Comparison of ENCODE assay signal across 7 cellular contexts in the genomic region with DNA sequence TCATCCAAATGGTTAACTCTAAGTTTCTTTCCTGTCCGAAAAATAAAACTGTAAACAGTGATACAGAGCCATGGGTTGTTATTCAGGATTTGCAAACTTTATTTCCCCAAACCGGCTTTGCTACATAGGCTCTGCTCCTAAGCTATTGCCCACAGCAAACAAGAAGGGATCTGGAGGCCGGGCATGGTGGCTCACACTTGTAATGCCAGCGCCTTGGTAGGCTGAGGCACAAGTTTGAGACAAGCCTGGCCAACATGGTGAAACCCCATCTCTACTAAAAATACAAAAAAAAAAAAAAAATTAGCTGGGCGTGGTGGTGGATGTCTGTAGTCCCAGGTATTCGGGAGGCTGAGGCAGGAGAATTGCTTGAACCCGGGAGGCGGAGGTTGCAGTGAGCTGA.
DNase-seq lines count a peak whose midpoint lies in the region; ATAC-seq and TF ChIP-seq lines count a peak whose summit lies in the region.
"Not testable (repeated sequence)": the region's sequence is repeated elsewhere in the genome, so short reads cannot be mapped to it uniquely, and the experiment has no call there.

No MANE protein-coding gene starts in this region.

- not testable (repeated sequence) for H3K4me3 ChIP-seq in BLaER1; GM23338; trophoblast cell (ENCODE audit: low read depth, low read length); sigmoid colon; suprapubic skin

- peak overlapping the region; percentile 78 for H4K8ac ChIP-seq in trophoblast cell (ENCODE audit: low read depth, low read length)

- not testable (repeated sequence) for DNase-seq in GM23338 (ENCODE audit: low spot score); trophoblast cell
- peak; percentile 28 for DNase-seq in islet precursor cell
- peak; percentile 11 for DNase-seq in sigmoid colon
- DNase-seq in suprapubic skin (ENCODE audit: low spot score in 2 of 2), result peak; percentile 26 to 48

- peaks cover 25% of the 10 kb centered on the region for H3K4me1 Mint-ChIP-seq in GM23338

- peak overlapping the region; percentile 52 for H4K91ac ChIP-seq in trophoblast cell (ENCODE audit: low read depth, low read length)

- H3K9ac ChIP-seq in BLaER1; trophoblast cell (ENCODE audit: low read length): not testable (repeated sequence)

- peak overlapping the region; percentile 81 for H3K4me2 ChIP-seq in BLaER1
- H3K4me2 ChIP-seq in GM23338; trophoblast cell (ENCODE audit: low read length): not testable (repeated sequence)

- H3F3A ChIP-seq in GM23338 (replicated peaks; ENCODE audit: low read depth), result not testable (repeated sequence)

- H2BK120ac ChIP-seq in trophoblast cell (ENCODE audit: insufficient read depth, low read length, poor library complexity), result peak overlapping the region; percentile 48

- peak overlapping the region; percentile 48 for H2BK5ac ChIP-seq in trophoblast cell (ENCODE audit: low read depth, low read length, poor library complexity)

- H4K12ac ChIP-seq in trophoblast cell (ENCODE audit: low read depth, low read length), result not testable (repeated sequence)

- peaks cover 63% of the 10 kb centered on the region for H3K4me1 ChIP-seq in BLaER1
- H3K4me1 ChIP-seq in GM23338 (ENCODE audit: insufficient read depth); sigmoid colon; suprapubic skin: not testable (repeated sequence)
- H3K4me1 ChIP-seq in trophoblast cell (ENCODE audit: control insufficient read depth in 1 of 2, insufficient read depth in 2 of 2, low read length in 2 of 2), result peaks cover 25 to 33% of the 10 kb centered on the region in 2 experiments

- not testable (repeated sequence) for H3K4me3 Mint-ChIP-seq in GM23338

- H4K20me1 ChIP-seq in BLaER1; GM23338 (replicated peaks; ENCODE audit: insufficient read depth): not testable (repeated sequence)

- peak overlapping the region; percentile 92 for H2BK12ac ChIP-seq in trophoblast cell (ENCODE audit: low read length)

- not testable (repeated sequence) for H3K36me3 Mint-ChIP-seq in GM23338 (ENCODE audit: low read depth)

- 0 out of 2 replicates have a peak overlapping the region, but pooled peaks have one; percentile 43 for H2AFZ ChIP-seq in GM23338
- H2AFZ ChIP-seq in trophoblast cell (ENCODE audit: insufficient read depth, low read length, poor library complexity), result not testable (repeated sequence)

- not testable (repeated sequence) for H3K36me3 ChIP-seq in BLaER1; GM23338 (ENCODE audit: insufficient read depth); trophoblast cell (ENCODE audit: control insufficient read depth in 1 of 2, insufficient read depth in 2 of 2, low read length in 2 of 2); sigmoid colon; suprapubic skin

- H3K9me3 ChIP-seq in BLaER1; trophoblast cell (ENCODE audit: insufficient read depth, low read depth, low read length); sigmoid colon; suprapubic skin: not testable (repeated sequence)

- intact Hi-C loops in sigmoid colon (cut with DNase I), result not testable (repeated sequence)

- H3K14ac ChIP-seq in trophoblast cell (ENCODE audit: low read length), result peak overlapping the region; percentile 30

- not testable (repeated sequence) for H3K27ac ChIP-seq in BLaER1; GM23338 (ENCODE audit: low read depth); sigmoid colon; suprapubic skin
- H3K27ac ChIP-seq in VCaP (peak overlapping the region; percentile 100), trophoblast cell (ENCODE audit: low read depth, low read length) (peak overlapping the region; percentile 91)

- WGBS in trophoblast cell (ENCODE audit: extremely low coverage, insufficient coverage, insufficient read length), result no CpG with 5 or more reads among the region's 8 CpGs
- WGBS in sigmoid colon, 2 donors, result 84 to 91% methylated on average over 8 of the region's 8 CpGs
- 84% methylated on average over 8 of the region's 8 CpGs for WGBS in suprapubic skin

- H3K9me3 Mint-ChIP-seq in GM23338, result not testable (repeated sequence)

- not testable (repeated sequence) for H3K27ac Mint-ChIP-seq in GM23338

- peak overlapping the region; percentile 47 for H2AK5ac ChIP-seq in trophoblast cell (ENCODE audit: low read length)

- TF ChIP-seq POLR2A in sigmoid colon (IDR thresholded peaks at IDR 0.05); suprapubic skin (IDR thresholded peaks at IDR 0.05): not testable (repeated sequence)

- H3K79me1 ChIP-seq in trophoblast cell (ENCODE audit: low read length), result peaks cover 27% of the 10 kb centered on the region

- not testable (repeated sequence) for TF ChIP-seq CTCF in GM23338 (conservative IDR thresholded peaks at IDR 0.05; ENCODE audit: low read depth in 2 of 2); VCaP (conservative IDR thresholded peaks at IDR 0.05); sigmoid colon (IDR thresholded peaks at IDR 0.05); suprapubic skin (IDR thresholded peaks at IDR 0.05)

- not testable (repeated sequence) for H3K27me3 ChIP-seq in BLaER1; GM23338 (ENCODE audit: insufficient read depth); trophoblast cell (ENCODE audit: insufficient read depth, low read length); sigmoid colon; suprapubic skin

- ATAC-seq in GM23338, result not testable (repeated sequence)

- not testable (repeated sequence) for H3K27me3 Mint-ChIP-seq in GM23338 (ENCODE audit: insufficient read depth, low read depth, poor library complexity)

- not testable (repeated sequence) for TF ChIP-seq EP300 in sigmoid colon (IDR thresholded peaks at IDR 0.05); suprapubic skin (IDR thresholded peaks at IDR 0.05)

- H3K9me2 ChIP-seq in GM23338 (ENCODE audit: insufficient read depth), result not testable (repeated sequence)

- not testable (repeated sequence) for H3K4ac ChIP-seq in trophoblast cell (ENCODE audit: low read depth, low read length)

- H3K23ac ChIP-seq in trophoblast cell (ENCODE audit: low read length), result not testable (repeated sequence)

- not testable (repeated sequence) for H3K18ac ChIP-seq in trophoblast cell (ENCODE audit: low read length)

- H3K79me2 ChIP-seq in GM23338 (replicated peaks; ENCODE audit: insufficient read depth); trophoblast cell (ENCODE audit: control insufficient read depth, insufficient read depth, low read length, poor library complexity): not testable (repeated sequence)
